In the genomic region with DNA sequence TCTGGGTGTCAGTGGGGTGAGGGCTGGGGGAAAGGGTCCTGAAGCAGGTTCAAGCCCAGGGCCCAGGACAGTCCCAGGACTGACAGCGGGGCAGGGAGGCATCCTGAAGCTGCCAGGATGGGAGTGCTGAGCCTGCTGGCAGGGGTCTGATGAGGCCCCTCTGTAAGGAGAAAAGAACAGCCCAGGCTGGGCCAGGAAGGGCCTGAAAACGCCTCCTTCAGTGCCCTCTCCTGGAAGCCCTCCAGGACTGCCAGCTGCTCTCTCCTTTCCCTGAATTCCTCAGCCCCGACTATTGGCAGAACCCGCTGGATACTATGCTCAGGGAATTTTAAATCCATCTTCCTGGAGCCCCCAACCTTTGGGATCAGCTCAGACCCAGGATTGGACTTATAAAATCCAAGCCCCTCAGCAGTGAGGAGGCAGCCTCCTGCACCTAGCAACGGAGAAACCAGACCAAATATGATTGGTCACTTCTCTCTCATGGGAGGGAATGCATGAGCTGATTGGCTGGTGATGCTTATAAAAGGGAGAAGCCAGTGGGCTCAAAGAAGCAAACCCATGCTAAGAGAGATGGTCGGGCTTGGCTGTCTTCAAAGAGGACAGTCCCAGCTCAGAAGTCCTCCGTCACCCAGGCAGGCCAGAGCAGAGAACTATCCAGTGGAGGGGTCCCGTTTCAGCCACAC, we compare ENCODE assay signal across 13 cellular contexts.
DNase-seq lines count a peak whose midpoint lies in the region; ATAC-seq and TF ChIP-seq lines count a peak whose summit lies in the region.
"Had no signal": no experiment of that assay in that cellular context is flagged by ENCODE, and none has a peak within 500 bp of the region (broad histone marks: within the 10 kb centered on the region; RNA-seq: fewer than 3 reads in every experiment).

No MANE protein-coding gene starts in this region.

- H3K27ac ChIP-seq in endodermal cell (ENCODE audit: low read depth, low read length): no peak overlapping the region
- H3K27ac ChIP-seq: HL-60, psoas muscle had no signal

- no peaks in the 10 kb centered on the region for H3K36me3 Mint-ChIP-seq in endodermal cell (ENCODE audit: low read depth)
- H3K36me3 Mint-ChIP-seq: brain had no signal

- no peaks in the 10 kb centered on the region for H3K36me3 ChIP-seq in endodermal cell (ENCODE audit: control insufficient read depth, insufficient read depth, low read length)

- H3K4me1 ChIP-seq in endodermal cell (ENCODE audit: control insufficient read depth, insufficient read depth, low read length): no peaks in the 10 kb centered on the region
- H3K4me1 ChIP-seq: psoas muscle had no signal

- H3K4me3 Mint-ChIP-seq in endodermal cell: no peak overlapping the region
- H3K4me3 Mint-ChIP-seq: brain had no signal

- WGBS in endodermal cell (ENCODE audit: insufficient coverage in 1 of 2, insufficient read length in 1 of 2), 2 experiments: 62 to 67% methylated on average over 5 to 8 of the region's 8 CpGs

- no peaks in the 10 kb centered on the region for H3K9me3 Mint-ChIP-seq in endodermal cell

- H3K4me3 ChIP-seq in endodermal cell (ENCODE audit: low read length): no peak overlapping the region
- H3K4me3 ChIP-seq: psoas muscle had no signal

- peak; percentile 29 for TF ChIP-seq CTCF in endodermal cell (conservative IDR thresholded peaks at IDR 0.05)

- H3K4me1 Mint-ChIP-seq in endodermal cell: peaks cover 5% of the 10 kb centered on the region

- no peaks in the 10 kb centered on the region for H3K9me3 ChIP-seq in endodermal cell (ENCODE audit: control insufficient read depth, low read length)
- H3K9me3 ChIP-seq: psoas muscle had no signal

- no peak overlapping the region for H3K9ac ChIP-seq in endodermal cell (ENCODE audit: extremely low read depth, low read length, poor library complexity, severe bottlenecking)

- H3K27me3 ChIP-seq in endodermal cell (ENCODE audit: control insufficient read depth, insufficient read depth, low read length, poor library complexity, severe bottlenecking): no peaks in the 10 kb centered on the region

- H3K27me3 Mint-ChIP-seq in endodermal cell (ENCODE audit: insufficient read depth): peaks cover 4% of the 10 kb centered on the region

- no peak overlapping the region for H3K27ac Mint-ChIP-seq in endodermal cell

- DNase-seq in AG08395 (ENCODE audit: low spot score): peak; percentile 75
- DNase-seq in ELF-1 (ENCODE audit: low read depth, low spot score): peak; percentile 85
- peak; percentile 9 for DNase-seq in NCI-H460 (ENCODE audit: extremely low read depth, low read depth)
- peak; percentile 80 for DNase-seq in endodermal cell
- DNase-seq in HuH-7 (ENCODE audit: low spot score): no peak
- DNase-seq: activated CD8-positive, alpha-beta memory T cell treated with anti-CD3 and anti-CD28 coated beads for 24 hours; left ventricle myocardium superior had no signal

- ATAC-seq in HG03095 (IDR thresholded peaks at IDR 0.05; ENCODE audit: unreplicated experiment) (no peak), HG03469 (IDR thresholded peaks at IDR 0.05; ENCODE audit: unreplicated experiment) (no peak), HG03139 (IDR thresholded peaks at IDR 0.05; ENCODE audit: unreplicated experiment) (no peak)
- ATAC-seq: left ventricle myocardium superior, psoas muscle had no signal
